ENCODE assay signal across 1 cellular context in genomic region chr15:66770518-66771350, GRCh38.
TF ChIP-seq lines count a peak whose summit lies in the region.

No MANE protein-coding gene starts in this region.

TF ChIP-seq in GM23338, 12 proteins besides CTCF, POLR2A, EP300 and RAD21 (continued from another document):
- no peak for TF ChIP-seq ZNF462 (CRISPR knock-in tag; IDR thresholded peaks at IDR 0.05)
- TF ChIP-seq JUNB (IDR thresholded peaks at IDR 0.05; ENCODE audit: unreplicated experiment), result no peak
- TF ChIP-seq, protein P1, sequence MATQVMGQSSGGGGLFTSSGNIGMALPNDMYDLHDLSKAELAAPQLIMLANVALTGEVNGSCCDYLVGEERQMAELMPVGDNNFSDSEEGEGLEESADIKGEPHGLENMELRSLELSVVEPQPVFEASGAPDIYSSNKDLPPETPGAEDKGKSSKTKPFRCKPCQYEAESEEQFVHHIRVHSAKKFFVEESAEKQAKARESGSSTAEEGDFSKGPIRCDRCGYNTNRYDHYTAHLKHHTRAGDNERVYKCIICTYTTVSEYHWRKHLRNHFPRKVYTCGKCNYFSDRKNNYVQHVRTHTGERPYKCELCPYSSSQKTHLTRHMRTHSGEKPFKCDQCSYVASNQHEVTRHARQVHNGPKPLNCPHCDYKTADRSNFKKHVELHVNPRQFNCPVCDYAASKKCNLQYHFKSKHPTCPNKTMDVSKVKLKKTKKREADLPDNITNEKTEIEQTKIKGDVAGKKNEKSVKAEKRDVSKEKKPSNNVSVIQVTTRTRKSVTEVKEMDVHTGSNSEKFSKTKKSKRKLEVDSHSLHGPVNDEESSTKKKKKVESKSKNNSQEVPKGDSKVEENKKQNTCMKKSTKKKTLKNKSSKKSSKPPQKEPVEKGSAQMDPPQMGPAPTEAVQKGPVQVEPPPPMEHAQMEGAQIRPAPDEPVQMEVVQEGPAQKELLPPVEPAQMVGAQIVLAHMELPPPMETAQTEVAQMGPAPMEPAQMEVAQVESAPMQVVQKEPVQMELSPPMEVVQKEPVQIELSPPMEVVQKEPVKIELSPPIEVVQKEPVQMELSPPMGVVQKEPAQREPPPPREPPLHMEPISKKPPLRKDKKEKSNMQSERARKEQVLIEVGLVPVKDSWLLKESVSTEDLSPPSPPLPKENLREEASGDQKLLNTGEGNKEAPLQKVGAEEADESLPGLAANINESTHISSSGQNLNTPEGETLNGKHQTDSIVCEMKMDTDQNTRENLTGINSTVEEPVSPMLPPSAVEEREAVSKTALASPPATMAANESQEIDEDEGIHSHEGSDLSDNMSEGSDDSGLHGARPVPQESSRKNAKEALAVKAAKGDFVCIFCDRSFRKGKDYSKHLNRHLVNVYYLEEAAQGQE (IDR thresholded peaks at IDR 0.05; ENCODE audit: unreplicated experiment), result no peak
- no peak for TF ChIP-seq EZH2phosphoT487 (IDR thresholded peaks at IDR 0.05; ENCODE audit: unreplicated experiment)
- TF ChIP-seq ZNF114 (CRISPR knock-in tag; IDR thresholded peaks at IDR 0.05), result no peak
- TF ChIP-seq POLR2AphosphoS5 (IDR thresholded peaks at IDR 0.05; ENCODE audit: low read depth), result no peak
